Comparison of ENCODE assay signal across 35 cellular contexts in genomic region chr13:114211446-114211845, GRCh38. TPM values are rescaled to one million over a fixed set of nuclear protein-coding genes. Genes with fewer than 3 reads are reported as not detected.
A peak's percentile ranks its signal among the peaks of the same experiment; 100 is the strongest.
DNase-seq lines count a peak whose midpoint lies in the region; ATAC-seq, FAIRE-seq and TF ChIP-seq lines count a peak whose summit lies in the region.
"Had no signal": no experiment of that assay in that cellular context is flagged by ENCODE, and none has a peak within 500 bp of the region (broad histone marks: within the 10 kb centered on the region; RNA-seq: fewer than 3 reads in every experiment).

No MANE protein-coding gene starts in this region.

- no peaks in the 10 kb centered on the region for H3K9me3 Mint-ChIP-seq in stimulated activated naive CD8-positive, alpha-beta T cell treated with anti-CD3 and anti-CD28 coated beads, Interleukin-15, amount 100 ng/mL, for 72 hours
- H3K9me3 Mint-ChIP-seq in astrocyte (ENCODE audit: unreplicated experiment): peaks cover 10% of the 10 kb centered on the region
- H3K9me3 Mint-ChIP-seq in activated naive CD4-positive, alpha-beta T cell treated with anti-CD3 and anti-CD28 coated beads, Interleukin-2, amount 50 U/mL, for 72 hours: peaks cover 0 to 2% of the 10 kb centered on the region in 2 donors
- H3K9me3 Mint-ChIP-seq: activated T-helper 17 cell treated with anti-CD3 and anti-CD28 coated beads, Interleukin-2, amount 50 U/mL, for 72 hours had no signal

- peaks cover 8% of the 10 kb centered on the region for H3K9me3 ChIP-seq in astrocyte (ENCODE audit: insufficient read depth, low read depth, low read length)
- H3K9me3 ChIP-seq in effector memory CD4-positive, alpha-beta T cell (ENCODE audit: control insufficient read depth, low read length): no peaks in the 10 kb centered on the region
- H3K9me3 ChIP-seq: colonic mucosa, sigmoid colon had no signal

- H3K27ac Mint-ChIP-seq in stimulated activated naive CD8-positive, alpha-beta T cell treated with anti-CD3 and anti-CD28 coated beads, Interleukin-15, amount 100 ng/mL, for 72 hours: no peak overlapping the region
- no peak overlapping the region for H3K27ac Mint-ChIP-seq in astrocyte (ENCODE audit: unreplicated experiment)
- H3K27ac Mint-ChIP-seq in activated naive CD4-positive, alpha-beta T cell treated with anti-CD3 and anti-CD28 coated beads, Interleukin-2, amount 50 U/mL, for 72 hours: no peak overlapping the region
- H3K27ac Mint-ChIP-seq: activated CD8-positive, alpha-beta T cell treated with anti-CD3 and anti-CD28 coated beads for 36 hours; activated naive CD8-positive, alpha-beta T cell treated with anti-CD3 and anti-CD28 coated beads, Interleukin-2, amount 10 ng/mL, durations not matched to agents 7 days and 5 days; activated T-helper 17 cell treated with anti-CD3 and anti-CD28 coated beads, Interleukin-2, amount 50 U/mL, for 72 hours; nephron had no signal

- peak; percentile 31 for ATAC-seq in stimulated activated naive CD8-positive, alpha-beta T cell treated with anti-CD3 and anti-CD28 coated beads, Interleukin-15, amount 100 ng/mL, for 72 hours
- no peak for ATAC-seq in stimulated activated naive CD8-positive, alpha-beta T cell treated with anti-CD3 and anti-CD28 coated beads, Interleukin-15, Interleukin-2, amounts not matched to agents 100 U/mL and 50 U/mL, for 24 hours
- ATAC-seq in HG03354 (IDR thresholded peaks at IDR 0.05; ENCODE audit: poor library complexity, severe bottlenecking, unreplicated experiment): no peak
- ATAC-seq in activated naive CD4-positive, alpha-beta T cell treated with anti-CD3 and anti-CD28 coated beads, Interleukin-2, amount 50 U/mL, for 72 hours: no peak
- ATAC-seq: activated T-helper 17 cell treated with anti-CD3 and anti-CD28 coated beads, Interleukin-2, amount 50 U/mL, for 72 hours; K562; left lobe of liver; Right ventricle myocardium inferior had no signal

- no peak for FAIRE-seq in astrocyte (lab: Jason Lieb, UNC)
- FAIRE-seq: GM18507, GM19239, islet of Langerhans, K562 had no signal

- no peaks in the 10 kb centered on the region for H4K20me1 ChIP-seq in astrocyte (ENCODE audit: insufficient read depth, low read length)
- H4K20me1 ChIP-seq: BLaER1 treated with 17β-estradiol and CSF1 and Interleukin-3, amounts not matched to agents 10 nM and 100 nM had no signal

- H3K4me1 ChIP-seq in astrocyte (ENCODE audit: insufficient read depth, low read length): no peaks in the 10 kb centered on the region
- no peaks in the 10 kb centered on the region for H3K4me1 ChIP-seq in effector memory CD4-positive, alpha-beta T cell (ENCODE audit: control insufficient read depth, insufficient read depth, low read length, poor library complexity, severe bottlenecking)
- H3K4me1 ChIP-seq: BLaER1 treated with 17β-estradiol and CSF1 and Interleukin-3, amounts not matched to agents 10 nM and 100 nM; colonic mucosa; sigmoid colon had no signal

- no peaks in the 10 kb centered on the region for H3K36me3 Mint-ChIP-seq in astrocyte (ENCODE audit: low read depth, unreplicated experiment)
- no peaks in the 10 kb centered on the region for H3K36me3 Mint-ChIP-seq in activated naive CD4-positive, alpha-beta T cell treated with anti-CD3 and anti-CD28 coated beads, Interleukin-2, amount 50 U/mL, for 72 hours

- H3K4me3 ChIP-seq in astrocyte (ENCODE audit: insufficient read depth, low read depth, low read length): no peak overlapping the region
- H3K4me3 ChIP-seq in effector memory CD4-positive, alpha-beta T cell (ENCODE audit: insufficient read depth, low read depth, low read length, poor library complexity, severe bottlenecking): no peak overlapping the region
- H3K4me3 ChIP-seq: BLaER1 treated with 17β-estradiol and CSF1 and Interleukin-3, amounts not matched to agents 10 nM and 100 nM; colonic mucosa; K562; sigmoid colon had no signal

- H3K27me3 Mint-ChIP-seq in stimulated activated naive CD8-positive, alpha-beta T cell treated with anti-CD3 and anti-CD28 coated beads, Interleukin-15, amount 100 ng/mL, for 72 hours: no peaks in the 10 kb centered on the region
- H3K27me3 Mint-ChIP-seq in astrocyte (ENCODE audit: low read depth, unreplicated experiment): peaks cover 16% of the 10 kb centered on the region
- H3K27me3 Mint-ChIP-seq: activated CD4-positive, alpha-beta T cell treated with anti-CD3 and anti-CD28 coated beads for 36 hours; activated CD8-positive, alpha-beta T cell treated with anti-CD3 and anti-CD28 coated beads for 36 hours; activated T-helper 17 cell treated with anti-CD3 and anti-CD28 coated beads, Interleukin-2, amount 50 U/mL, for 72 hours had no signal

- DNase-seq in stimulated activated naive CD8-positive, alpha-beta T cell treated with anti-CD3 and anti-CD28 coated beads, Interleukin-15, amount 100 ng/mL, for 72 hours: no peak
- DNase-seq in stimulated activated naive CD8-positive, alpha-beta T cell treated with anti-CD3 and anti-CD28 coated beads, Interleukin-15, Interleukin-2, amounts not matched to agents 100 U/mL and 50 U/mL, for 24 hours: no peak
- peak; percentile 74 for DNase-seq in NCI-H146 (lab: John Stamatoyannopoulos, UW)
- DNase-seq in astrocyte (ENCODE audit: low read depth): no peak
- no peak for DNase-seq in effector memory CD4-positive, alpha-beta T cell
- DNase-seq in activated naive CD4-positive, alpha-beta T cell treated with anti-CD3 and anti-CD28 coated beads, Interleukin-2, amount 50 U/mL, for 72 hours (ENCODE audit: low spot score in 2 of 2): no peak
- DNase-seq: activated CD4-positive, alpha-beta T cell treated with anti-CD3 and anti-CD28 coated beads for 36 hours; activated CD8-positive, alpha-beta memory T cell treated with anti-CD3 and anti-CD28 coated beads, Interleukin-2, amount 50 U/mL, for 48 hours; activated naive CD8-positive, alpha-beta T cell treated with anti-CD3 and anti-CD28 coated beads, Interleukin-2, amount 10 ng/mL, durations not matched to agents 7 days and 5 days; aorta; colonic mucosa; GOT3; NCI-H1048; NCI-H2029; NCI-H446; NK-92 treated with Interleukin-12 subunit alpha and Interleukin-12 subunit beta, amount 100 ng/mL, for 24 hours; sigmoid colon; stimulated activated CD4-positive, alpha-beta T cell treated with anti-CD3 and anti-CD28 coated beads, Interleukin-12 subunit alpha, Interleukin-12 subunit beta, amount 100 ng/mL, for 4 hours; stimulated activated CD4-positive, alpha-beta T cell treated with anti-CD3 and anti-CD28 coated beads, Interleukin-2, amount 100 ng/mL, for 48 hours had no signal

- H3K4me1 Mint-ChIP-seq in stimulated activated naive CD8-positive, alpha-beta T cell treated with anti-CD3 and anti-CD28 coated beads, Interleukin-15, amount 100 ng/mL, for 72 hours: peaks cover 26% of the 10 kb centered on the region
- no peaks in the 10 kb centered on the region for H3K4me1 Mint-ChIP-seq in astrocyte (ENCODE audit: low read depth, unreplicated experiment)
- H3K4me1 Mint-ChIP-seq: nephron had no signal

- no peaks in the 10 kb centered on the region for H3K79me2 ChIP-seq in astrocyte (ENCODE audit: insufficient read depth, low read length)

- no peak overlapping the region for H2AFZ ChIP-seq in astrocyte (ENCODE audit: low read depth, low read length)

- H3K4me3 Mint-ChIP-seq in stimulated activated naive CD8-positive, alpha-beta T cell treated with anti-CD3 and anti-CD28 coated beads, Interleukin-15, amount 100 ng/mL, for 72 hours: no peak overlapping the region
- no peak overlapping the region for H3K4me3 Mint-ChIP-seq in astrocyte (ENCODE audit: unreplicated experiment)
- H3K4me3 Mint-ChIP-seq: activated CD4-positive, alpha-beta T cell treated with anti-CD3 and anti-CD28 coated beads for 36 hours; activated CD8-positive, alpha-beta T cell treated with anti-CD3 and anti-CD28 coated beads for 36 hours; activated naive CD8-positive, alpha-beta T cell treated with anti-CD3 and anti-CD28 coated beads, Interleukin-2, amount 10 ng/mL, durations not matched to agents 7 days and 5 days; activated T-helper 17 cell treated with anti-CD3 and anti-CD28 coated beads, Interleukin-2, amount 50 U/mL, for 72 hours; nephron had no signal

- no peak overlapping the region for H3K9ac ChIP-seq in astrocyte (ENCODE audit: low read length)
- H3K9ac ChIP-seq: BLaER1 treated with 17β-estradiol and CSF1 and Interleukin-3, amounts not matched to agents 10 nM and 100 nM had no signal

- no peak overlapping the region for H3K27ac ChIP-seq in astrocyte (ENCODE audit: low read depth, low read length)
- no peak overlapping the region for H3K27ac ChIP-seq in effector memory CD4-positive, alpha-beta T cell (ENCODE audit: insufficient read depth, low read length, poor library complexity, severe bottlenecking)
- H3K27ac ChIP-seq: BLaER1 treated with 17β-estradiol and CSF1 and Interleukin-3, amounts not matched to agents 10 nM and 100 nM; colonic mucosa; sigmoid colon had no signal

- H3K4me2 ChIP-seq in astrocyte (ENCODE audit: low read length): peak overlapping the region; percentile 34
- H3K4me2 ChIP-seq: BLaER1 treated with 17β-estradiol and CSF1 and Interleukin-3, amounts not matched to agents 10 nM and 100 nM had no signal

- H3K27me3 ChIP-seq in astrocyte (ENCODE audit: insufficient read depth, low read length): no peaks in the 10 kb centered on the region
- H3K27me3 ChIP-seq in effector memory CD4-positive, alpha-beta T cell (replicated peaks; ENCODE audit: control insufficient read depth, insufficient read depth, low read length, poor library complexity, severe bottlenecking): no peaks in the 10 kb centered on the region
- H3K27me3 ChIP-seq: BLaER1 treated with 17β-estradiol and CSF1 and Interleukin-3, amounts not matched to agents 10 nM and 100 nM; colonic mucosa had no signal

- no peak for TF ChIP-seq CTCF in astrocyte (IDR thresholded peaks at IDR 0.05; ENCODE audit: insufficient read depth, low read depth, low read length)

- no peaks in the 10 kb centered on the region for H3K36me3 ChIP-seq in astrocyte (ENCODE audit: insufficient read depth, low read length)
- H3K36me3 ChIP-seq in effector memory CD4-positive, alpha-beta T cell (ENCODE audit: control insufficient read depth, insufficient read depth, low read length): no peaks in the 10 kb centered on the region
- H3K36me3 ChIP-seq: BLaER1 treated with 17β-estradiol and CSF1 and Interleukin-3, amounts not matched to agents 10 nM and 100 nM; colonic mucosa; sigmoid colon had no signal

RNA-seq across cellular contexts. Expression of gene CDC16, which starts 23.3 kb away (rescaled TPM):
- 77.0 and 81.0 TPM in 2 replicates for total RNA-seq in astrocyte
- 100 to 1,000 TPM in 1 of 2 donors, 10 to 100 TPM in 1; 85.1 to 108 TPM for total RNA-seq in activated naive CD4-positive, alpha-beta T cell treated with anti-CD3 and anti-CD28 coated beads, Interleukin-2, amount 50 U/mL, for 72 hours

RNA-seq across cellular contexts. Expression of gene CFAP97D2, which starts 32.4 kb away (rescaled TPM):
- not detected in 2 replicates for total RNA-seq in astrocyte
- not detected for total RNA-seq in activated naive CD4-positive, alpha-beta T cell treated with anti-CD3 and anti-CD28 coated beads, Interleukin-2, amount 50 U/mL, for 72 hours
- total RNA-seq: activated CD4-positive, alpha-beta T cell treated with anti-CD3 and anti-CD28 coated beads for 36 hours; activated CD8-positive, alpha-beta T cell treated with anti-CD3 and anti-CD28 coated beads for 36 hours; activated T-helper 17 cell treated with anti-CD3 and anti-CD28 coated beads, Interleukin-2, amount 50 U/mL, for 72 hours; aorta; colonic mucosa; Daoy; fibroblast of villous mesenchyme; HT1080; K562; left lobe of liver; osteoblast; pulmonary artery endothelial cell; Right ventricle myocardium inferior; sigmoid colon had no signal
